Comparison of ENCODE assay signal across 24 cellular contexts in genomic region chr2:99477054-99477453, GRCh38. TPM values are rescaled to one million over a fixed set of nuclear protein-coding genes. Genes with fewer than 3 reads are reported as not detected.
DNase-seq lines count a peak whose midpoint lies in the region; ATAC-seq, FAIRE-seq and TF ChIP-seq lines count a peak whose summit lies in the region.
"Had no signal": no experiment of that assay in that cellular context is flagged by ENCODE, and none has a peak within 500 bp of the region (broad histone marks: within the 10 kb centered on the region; RNA-seq: fewer than 3 reads in every experiment).

No MANE protein-coding gene starts in this region.

- H2BK120ac ChIP-seq in H9 (ENCODE audit: low read depth, low read length, poor library complexity, severe bottlenecking) = no peak overlapping the region

- H4K8ac ChIP-seq in H9 (replicated peaks; ENCODE audit: insufficient read length, low read depth, low read length) = no peak overlapping the region

- H2AK5ac ChIP-seq in H9 (ENCODE audit: insufficient read length, low read length) = peak overlapping the region; percentile 57

- H3K4me3 ChIP-seq in heart left ventricle (no peak overlapping the region), astrocyte (ENCODE audit: insufficient read depth, low read depth, low read length) (no peak overlapping the region), esophagus muscularis mucosa (no peak overlapping the region), Peyer's patch (no peak overlapping the region)
- H3K4me3 ChIP-seq: MG63, SJSA1 had no signal

- no peak overlapping the region for H3K23ac ChIP-seq in H9 (ENCODE audit: insufficient read length, low read depth, low read length)

- H3K36me3 Mint-ChIP-seq in H9 (ENCODE audit: insufficient read depth in 1 of 3, low read depth in 3 of 3) (peaks cover 0 to 4% (median 4%) of the 10 kb centered on the region in 3 experiments; a peak in 4 of 7 replicates), astrocyte (ENCODE audit: low read depth, unreplicated experiment) (no peaks in the 10 kb centered on the region)

- H3K14ac ChIP-seq in H9 (ENCODE audit: insufficient read depth, low read length) = no peak overlapping the region

- H3K27ac ChIP-seq in heart left ventricle = peak overlapping the region in 7 of 12 donors; percentile 7 to 47 (median 17)
- H3K27ac ChIP-seq in H9 (ENCODE audit: insufficient read length, low read depth, low read length) = no peak overlapping the region
- no peak overlapping the region for H3K27ac ChIP-seq in astrocyte (ENCODE audit: low read depth, low read length)
- H3K27ac ChIP-seq in esophagus muscularis mucosa (replicated peaks in 1 of 4) = no peak overlapping the region
- H3K27ac ChIP-seq in Peyer's patch = no peak overlapping the region

- H3K4me2 ChIP-seq in H9 (ENCODE audit: insufficient read depth, insufficient read length, low read length) (no peak overlapping the region), astrocyte (ENCODE audit: low read length) (no peak overlapping the region)

- H3K36me3 ChIP-seq in heart left ventricle = no peaks in the 10 kb centered on the region
- no peaks in the 10 kb centered on the region for H3K36me3 ChIP-seq in astrocyte (ENCODE audit: insufficient read depth, low read length)
- no peaks in the 10 kb centered on the region for H3K36me3 ChIP-seq in esophagus muscularis mucosa
- no peaks in the 10 kb centered on the region for H3K36me3 ChIP-seq in Peyer's patch
- H3K36me3 ChIP-seq: BE2C had no signal

- H3K79me1 ChIP-seq in H9 (ENCODE audit: insufficient read depth, low read depth, low read length, poor library complexity, severe bottlenecking) = peaks cover 3% of the 10 kb centered on the region

- H4K91ac ChIP-seq in H9 (ENCODE audit: insufficient read length, low read depth, low read length) = no peak overlapping the region

- H3K79me2 ChIP-seq in H9 (ENCODE audit: insufficient read depth, low read length) (peaks cover 48% of the 10 kb centered on the region), astrocyte (ENCODE audit: insufficient read depth, low read length) (peaks cover 98% of the 10 kb centered on the region)

- no peaks in the 10 kb centered on the region for H3K9me3 ChIP-seq in heart left ventricle
- no peaks in the 10 kb centered on the region for H3K9me3 ChIP-seq in H9 (ENCODE audit: control insufficient read depth, low read depth, low read length)
- no peaks in the 10 kb centered on the region for H3K9me3 ChIP-seq in astrocyte (ENCODE audit: insufficient read depth, low read depth, low read length)
- H3K9me3 ChIP-seq in esophagus muscularis mucosa = no peaks in the 10 kb centered on the region
- no peaks in the 10 kb centered on the region for H3K9me3 ChIP-seq in Peyer's patch
- H3K9me3 ChIP-seq: BE2C, MG63, SJSA1 had no signal

- H3K56ac ChIP-seq in H9 (ENCODE audit: insufficient read length, low read depth, low read length) = no peak overlapping the region

- DNase-seq in heart left ventricle (no peak), Right ventricle myocardium superior (no peak), H9 (no peak), astrocyte (ENCODE audit: low read depth) (no peak), esophagus muscularis mucosa (ENCODE audit: extremely low spot score) (peak; percentile 26), Peyer's patch (no peak), urothelium cell line (ENCODE audit: low spot score) (no peak)
- DNase-seq: 8988T, ACHN, BE2C, Calu3, DMS79 treated with DMSO at 0.1 percent for 48 hours, GF-D8, GOT3, KBM-7, MG63, NCI-H2029, NCI-H446 treated with DMSO at 0.1 percent for 48 hours, NCI-H526 had no signal

- H3K27ac Mint-ChIP-seq in H9 = peak overlapping the region in 2 of 3 experiments; percentile 73 to 84; a peak in 3 of 7 replicates
- peak overlapping the region; percentile 51 for H3K27ac Mint-ChIP-seq in astrocyte (ENCODE audit: unreplicated experiment)

- H3K4me1 ChIP-seq in heart left ventricle (peaks cover 5 to 86% (median 75%) of the 10 kb centered on the region in 12 donors), H9 (ENCODE audit: insufficient read depth, low read length) (peaks cover 5% of the 10 kb centered on the region), astrocyte (ENCODE audit: insufficient read depth, low read length) (peaks cover 6% of the 10 kb centered on the region), esophagus muscularis mucosa (peaks cover 64 to 95% (median 82%) of the 10 kb centered on the region in 4 donors), Peyer's patch (peaks cover 0 to 44% (median 0%) of the 10 kb centered on the region in 4 donors)
- H3K4me1 ChIP-seq: BE2C had no signal

- H3K4me1 Mint-ChIP-seq in H9 = peaks cover 39 to 40% of the 10 kb centered on the region in 2 experiments
- H3K4me1 Mint-ChIP-seq in astrocyte (ENCODE audit: low read depth, unreplicated experiment) = peaks cover 24% of the 10 kb centered on the region

- H3K9ac ChIP-seq in H9 (ENCODE audit: extremely low read depth, insufficient read length, low read length) (no peak overlapping the region), astrocyte (ENCODE audit: low read length) (no peak overlapping the region)

- intact Hi-C loops in heart left ventricle (cut with DNase I) = no loop called here
- intact Hi-C loops in Right ventricle myocardium superior (cut with DNase I) = no loop called here
- intact Hi-C loops in esophagus muscularis mucosa (cut with DNase I) = no loop called here

- no peak overlapping the region for H2BK20ac ChIP-seq in H9 (ENCODE audit: low read depth, low read length, poor library complexity, severe bottlenecking)

- H3K27me3 Mint-ChIP-seq in H9 (ENCODE audit: low read depth) (no peaks in the 10 kb centered on the region), astrocyte (ENCODE audit: low read depth, unreplicated experiment) (no peaks in the 10 kb centered on the region)

- no peak overlapping the region for H2BK5ac ChIP-seq in H9 (ENCODE audit: insufficient read length, low read length)

- no peak overlapping the region for H3K4ac ChIP-seq in H9 (ENCODE audit: low read depth, low read length)

- no peaks in the 10 kb centered on the region for H3K27me3 ChIP-seq in heart left ventricle
- no peaks in the 10 kb centered on the region for H3K27me3 ChIP-seq in H9 (ENCODE audit: insufficient read depth, low read length)
- no peaks in the 10 kb centered on the region for H3K27me3 ChIP-seq in astrocyte (ENCODE audit: insufficient read depth, low read length)
- H3K27me3 ChIP-seq in esophagus muscularis mucosa = no peaks in the 10 kb centered on the region
- no peaks in the 10 kb centered on the region for H3K27me3 ChIP-seq in Peyer's patch
- H3K27me3 ChIP-seq: BE2C, MG63, SJSA1 had no signal

- H3K4me3 Mint-ChIP-seq in H9 (no peak overlapping the region), astrocyte (ENCODE audit: unreplicated experiment) (no peak overlapping the region)

- H2BK15ac ChIP-seq in H9 (ENCODE audit: low read depth, low read length) = no peak overlapping the region

- no peak overlapping the region for H3T11ph ChIP-seq in H9 (ENCODE audit: low read length)

- no peak overlapping the region for H2BK12ac ChIP-seq in H9 (ENCODE audit: insufficient read length, low read depth, low read length)

- TF ChIP-seq EP300 in esophagus muscularis mucosa (IDR thresholded peaks at IDR 0.05) = no peak

- ATAC-seq in heart left ventricle (no peak), Right ventricle myocardium superior (ENCODE audit: poor library complexity) (no peak), HG03196 (IDR thresholded peaks at IDR 0.05; ENCODE audit: unreplicated experiment) (no peak)
- ATAC-seq: HCT116, Panc1 had no signal

- TF ChIP-seq CTCF in heart left ventricle (IDR thresholded peaks at IDR 0.05) (no peak), H9 (conservative IDR thresholded peaks at IDR 0.05) (no peak), astrocyte (IDR thresholded peaks at IDR 0.05; ENCODE audit: insufficient read depth, low read depth, low read length) (no peak), esophagus muscularis mucosa (IDR thresholded peaks at IDR 0.05) (no peak), Peyer's patch (IDR thresholded peaks at IDR 0.05) (no peak)

- no peak overlapping the region for H3K18ac ChIP-seq in H9 (ENCODE audit: insufficient read length, low read depth, low read length)

- H3K9me3 Mint-ChIP-seq in H9 = no peaks in the 10 kb centered on the region
- H3K9me3 Mint-ChIP-seq in astrocyte (ENCODE audit: unreplicated experiment) = no peaks in the 10 kb centered on the region

- no peak overlapping the region for H4K5ac ChIP-seq in H9 (ENCODE audit: insufficient read length, low read depth, low read length)

- 96 to 97% (median 97%) methylated on average over 6 of the region's 6 CpGs for WGBS in heart left ventricle, 4 donors
- WGBS in H9 (ENCODE audit: extremely low coverage, insufficient read length, low lambda C conversion rate) = no CpG with 5 or more reads among the region's 6 CpGs
- WGBS in esophagus muscularis mucosa = 100% methylated on average over 6 of the region's 6 CpGs

- H2AFZ ChIP-seq in H9 (ENCODE audit: low read length) = no peak overlapping the region
- H2AFZ ChIP-seq in astrocyte (ENCODE audit: low read depth, low read length) = no peak overlapping the region

- H4K20me1 ChIP-seq in H9 (ENCODE audit: control insufficient read depth, insufficient read depth, insufficient read length) (no peaks in the 10 kb centered on the region), astrocyte (ENCODE audit: insufficient read depth, low read length) (peaks cover 47% of the 10 kb centered on the region)

- FAIRE-seq in astrocyte (lab: Jason Lieb, UNC) = no peak
- no peak for FAIRE-seq in urothelium cell line (lab: Jason Lieb, UNC)
- FAIRE-seq: GM12891 had no signal

- no peak for TF ChIP-seq POLR2A in heart left ventricle (IDR thresholded peaks at IDR 0.05)
- TF ChIP-seq POLR2A in esophagus muscularis mucosa (IDR thresholded peaks at IDR 0.05; ENCODE audit: low read depth) = no peak
- TF ChIP-seq POLR2A in Peyer's patch (IDR thresholded peaks at IDR 0.05) = no peak

- no peaks in the 10 kb centered on the region for H3K23me2 ChIP-seq in H9 (ENCODE audit: insufficient read length, low read depth, low read length, poor library complexity, severe bottlenecking)

RNA-seq across cellular contexts. Expression of gene REV1, which starts 12.8 kb away (rescaled TPM):
- 10 to 100 TPM; 24.7 to 76.1 (median 32.8) TPM for total RNA-seq in heart left ventricle
- 10 to 100 TPM; 14.7 to 18.0 TPM for polyA plus RNA-seq in heart left ventricle
- total RNA-seq in Right ventricle myocardium superior = 59.2 TPM
- total RNA-seq in H9 (2021) = 41.6 and 43.1 TPM in 2 replicates
- 24.4 and 26.1 TPM in 2 replicates for total RNA-seq in astrocyte
- total RNA-seq in esophagus muscularis mucosa = 10 to 100 TPM; 26.7 to 47.7 (median 31.4) TPM
- 10 to 100 TPM; 82.6 to 89.5 (median 85.3) TPM for total RNA-seq in Peyer's patch

Comparison
In these comparisons a context has a peak if more than half of its experiments do, and no peak if none do; other contexts are left out.
1. H3K27ac ChIP-seq: peak in heart left ventricle (7 of 12); none in H9 (single experiment), astrocyte (single experiment), esophagus muscularis mucosa (0 of 4) and Peyer's patch (0 of 4).